ENCODE assay signal across 16 cellular contexts in the genomic region with DNA sequence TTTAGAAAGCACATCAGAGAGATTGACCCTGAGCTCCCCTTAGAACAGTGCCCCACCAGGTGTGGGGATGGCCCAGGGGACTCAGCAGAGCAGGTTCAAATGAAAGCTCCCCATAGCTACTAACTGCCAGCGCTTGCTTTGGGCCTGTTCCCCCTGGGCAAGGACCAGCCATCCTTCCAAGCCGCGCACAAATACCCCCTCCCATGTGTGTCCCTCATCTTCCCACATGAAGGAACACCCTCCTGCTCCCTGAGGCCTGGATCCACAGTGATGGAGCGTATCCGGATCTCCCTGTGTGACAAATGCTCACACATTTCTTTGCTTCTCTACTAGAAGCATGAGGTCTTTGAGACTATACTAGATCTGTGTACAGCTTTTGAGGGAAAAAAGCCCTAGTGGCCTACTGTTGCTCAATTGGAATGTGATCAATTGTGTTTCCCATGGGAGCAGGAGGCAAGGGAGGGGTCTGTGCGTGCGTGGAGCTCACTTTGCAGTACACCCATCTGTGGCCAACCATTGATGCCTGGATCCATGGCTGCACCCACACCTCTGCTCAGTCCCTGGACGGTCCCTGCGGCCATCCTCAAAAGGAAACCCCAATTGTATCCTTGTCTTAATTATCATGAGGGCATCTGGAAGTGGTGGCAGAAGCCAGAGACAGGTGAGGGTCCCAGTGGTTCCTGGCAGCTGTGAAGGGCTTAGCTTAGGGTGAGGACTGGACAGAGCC. TPM values are rescaled to one million over a fixed set of nuclear protein-coding genes. Genes with fewer than 3 reads are reported as not detected.
DNase-seq lines count a peak whose midpoint lies in the region; ATAC-seq and TF ChIP-seq lines count a peak whose summit lies in the region.
"Had no signal": no experiment of that assay in that cellular context is flagged by ENCODE, and none has a peak within 500 bp of the region (broad histone marks: within the 10 kb centered on the region; RNA-seq: fewer than 3 reads in every experiment).

No MANE protein-coding gene starts in this region.

- peaks cover 1% of the 10 kb centered on the region for H3K27me3 ChIP-seq in Caco-2 (replicated peaks; ENCODE audit: control insufficient read depth, insufficient read depth, low read length)

- TF ChIP-seq CTCF in Caco-2 (IDR thresholded peaks at IDR 0.05; ENCODE audit: insufficient read depth in 1 of 2, low read depth in 1 of 2, low read length in 1 of 2, severe bottlenecking in 1 of 2, unreplicated experiment in 1 of 2): no peak
- no peak for TF ChIP-seq CTCF in progenitor cell of endocrine pancreas (IDR thresholded peaks at IDR 0.05; ENCODE audit: unreplicated experiment)

- H3K4me3 ChIP-seq in Caco-2 (ENCODE audit: low read depth, low read length): no peak overlapping the region

- peak; percentile 16 for DNase-seq in activated T-cell treated with anti-CD3 and anti-CD28 coated beads, Interleukin-2, amount 50 U/mL, for 1 hour
- no peak for DNase-seq in activated T-cell treated with anti-CD3 and anti-CD28 coated beads for 4 hours
- peak in 1 of 2 experiments; percentile 12 for DNase-seq in Caco-2
- no peak for DNase-seq in effector memory CD8-positive, alpha-beta T cell
- DNase-seq in progenitor cell of endocrine pancreas (ENCODE audit: low spot score, unreplicated experiment): no peak
- no peak for DNase-seq in NCI-H510A (lab: John Stamatoyannopoulos, UW)
- DNase-seq: ACHN; amniotic stem cell; NCI-H2029 treated with DMSO at 0.1 percent for 48 hours; NCI-H526; stimulated activated naive CD4-positive, alpha-beta T cell treated with Interleukin-2 at 50 U/mL for 16 hours had no signal

- H3K9me3 ChIP-seq in Caco-2: no peaks in the 10 kb centered on the region

- no peaks in the 10 kb centered on the region for H3K36me3 ChIP-seq in Caco-2 (ENCODE audit: control insufficient read depth, insufficient read depth, low read length)

- H3K36me3 Mint-ChIP-seq in Caco-2 (ENCODE audit: insufficient read depth, unreplicated experiment) (no peaks in the 10 kb centered on the region), progenitor cell of endocrine pancreas (ENCODE audit: insufficient read depth) (no peaks in the 10 kb centered on the region)
- peaks cover 3% of the 10 kb centered on the region for H3K36me3 Mint-ChIP-seq in effector memory CD8-positive, alpha-beta T cell (ENCODE audit: insufficient read depth)

- intact Hi-C loops in Caco-2 (cut with micrococcal nuclease; ENCODE audit: unreplicated experiment): loop anchor here (5.0 kb wide), 1 partner anchor 42 kb away; no protein-coding TSS in a partner anchor

- no peaks in the 10 kb centered on the region for H3K4me1 ChIP-seq in Caco-2

- H3K4me3 Mint-ChIP-seq in Caco-2 (ENCODE audit: unreplicated experiment) (peak overlapping the region; percentile 75), progenitor cell of endocrine pancreas (ENCODE audit: low read depth) (peak overlapping the region; percentile 15)
- peak overlapping the region; percentile 83 to 89 for H3K4me3 Mint-ChIP-seq in effector memory CD8-positive, alpha-beta T cell

- H3K27ac Mint-ChIP-seq in Caco-2 (ENCODE audit: unreplicated experiment) (no peak overlapping the region), progenitor cell of endocrine pancreas (no peak overlapping the region)
- H3K27ac Mint-ChIP-seq in effector memory CD8-positive, alpha-beta T cell: no peak overlapping the region

- no peak for ATAC-seq in effector memory CD8-positive, alpha-beta T cell (replicated peaks)
- ATAC-seq in HG03095 (IDR thresholded peaks at IDR 0.05; ENCODE audit: unreplicated experiment) (no peak), HG03139 (IDR thresholded peaks at IDR 0.05; ENCODE audit: unreplicated experiment) (no peak)
- ATAC-seq: SK-N-SH treated with all-trans-retinoic acid at 6 μM for 48 hours had no signal

- CTCF ChIA-PET in Caco-2 (lab: Charles Lee): interaction anchor here (1.5 kb wide), 1 partner anchor 84 kb away, joined by 10 read pairs; no protein-coding TSS in a partner anchor

- H3K4me1 Mint-ChIP-seq in Caco-2 (ENCODE audit: low read depth, unreplicated experiment) (peaks cover 7% of the 10 kb centered on the region), progenitor cell of endocrine pancreas (ENCODE audit: low read depth) (peaks cover 7% of the 10 kb centered on the region)
- peaks cover 15 to 22% of the 10 kb centered on the region in 2 donors for H3K4me1 Mint-ChIP-seq in effector memory CD8-positive, alpha-beta T cell (ENCODE audit: low read depth in 2 of 2)

- POLR2A ChIA-PET in Caco-2 (lab: Charles Lee): no interaction called here

- no peaks in the 10 kb centered on the region for H3K9me3 Mint-ChIP-seq in Caco-2 (ENCODE audit: unreplicated experiment)
- no peaks in the 10 kb centered on the region for H3K9me3 Mint-ChIP-seq in effector memory CD8-positive, alpha-beta T cell
- no peaks in the 10 kb centered on the region for H3K9me3 Mint-ChIP-seq in progenitor cell of endocrine pancreas (ENCODE audit: low read depth)

- BruUV-seq in Caco-2 (replicated peaks; lab: Mats Ljungman, UMichigan): no TSS peak

- H3K27me3 Mint-ChIP-seq in Caco-2 (ENCODE audit: insufficient read depth, unreplicated experiment): peaks cover 37% of the 10 kb centered on the region
- peaks cover 95 to 100% of the 10 kb centered on the region in 2 donors for H3K27me3 Mint-ChIP-seq in effector memory CD8-positive, alpha-beta T cell
- peaks cover 90% of the 10 kb centered on the region for H3K27me3 Mint-ChIP-seq in progenitor cell of endocrine pancreas

RNA-seq across cellular contexts. Expression of a gene that starts 1.4 kb away (rescaled TPM):
- not detected in 2 replicates for total RNA-seq in Caco-2 (2022)
- total RNA-seq in progenitor cell of endocrine pancreas: not detected in 2 replicates
- total RNA-seq: cerebellum, left lobe of liver had no signal

RNA-seq across cellular contexts. Expression of a gene that starts 17.4 kb away (rescaled TPM):
- total RNA-seq in Caco-2 (2022) (4.8 and 4.9 TPM in 2 replicates), progenitor cell of endocrine pancreas (not detected in 2 replicates)

RNA-seq across cellular contexts. Expression of a gene that starts 26.5 kb away (rescaled TPM):
- total RNA-seq in Caco-2 (2022): not detected in 2 replicates
- not detected in 2 replicates for total RNA-seq in progenitor cell of endocrine pancreas
- total RNA-seq: cerebellum, left lobe of liver had no signal

RNA-seq across cellular contexts. Expression of a gene that starts 39.4 kb away (rescaled TPM):
- 5.4 and 7.7 TPM in 2 replicates for total RNA-seq in Caco-2 (2022)
- 0.60 and 0.64 TPM in 2 replicates for total RNA-seq in progenitor cell of endocrine pancreas

Comparison
In these comparisons a context has a peak if more than half of its experiments do, and no peak if none do; other contexts are left out.
1. H3K4me3 Mint-ChIP-seq: peak in every context shown above with its lines; median percentile 86 in effector memory CD8-positive, alpha-beta T cell; 75 in Caco-2; 15 in progenitor cell of endocrine pancreas.